In the genomic region with DNA sequence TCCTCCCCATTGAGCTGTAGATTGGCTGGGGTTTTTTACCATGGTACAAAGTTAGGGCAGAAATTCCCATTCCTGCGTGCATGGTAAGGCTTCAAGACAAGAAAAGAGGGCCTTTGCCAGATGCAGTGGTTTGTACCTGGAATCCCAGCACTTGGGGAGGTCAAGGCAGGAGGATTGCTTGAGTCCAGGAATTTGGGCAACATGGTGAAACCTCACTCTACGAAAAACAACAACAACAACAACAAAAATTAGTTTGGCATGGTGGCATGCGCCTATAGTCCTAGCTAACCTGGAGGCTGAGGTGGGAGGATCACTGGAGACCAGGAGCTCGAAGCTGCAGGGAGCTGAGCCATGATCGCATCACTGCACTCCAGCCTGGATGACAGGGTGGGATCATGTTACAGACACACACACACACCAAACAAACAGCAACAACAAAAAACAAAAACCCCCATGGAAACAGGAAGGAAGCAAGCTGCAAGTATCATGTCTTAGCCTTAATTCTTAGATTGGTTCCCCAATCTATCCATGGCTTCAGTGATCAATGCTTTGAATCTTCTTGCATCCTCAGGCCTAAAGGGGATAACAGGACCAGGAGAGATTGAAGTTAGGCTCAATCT, we compare ENCODE assay signal across 1 cellular context.
TF ChIP-seq lines count a peak whose summit lies in the region.

No MANE protein-coding gene starts in this region.

TF ChIP-seq in HEK293, 187 proteins besides CTCF, POLR2A, EP300 and RAD21 (continued from another document and continues in another):
- TF ChIP-seq, protein P1, sequence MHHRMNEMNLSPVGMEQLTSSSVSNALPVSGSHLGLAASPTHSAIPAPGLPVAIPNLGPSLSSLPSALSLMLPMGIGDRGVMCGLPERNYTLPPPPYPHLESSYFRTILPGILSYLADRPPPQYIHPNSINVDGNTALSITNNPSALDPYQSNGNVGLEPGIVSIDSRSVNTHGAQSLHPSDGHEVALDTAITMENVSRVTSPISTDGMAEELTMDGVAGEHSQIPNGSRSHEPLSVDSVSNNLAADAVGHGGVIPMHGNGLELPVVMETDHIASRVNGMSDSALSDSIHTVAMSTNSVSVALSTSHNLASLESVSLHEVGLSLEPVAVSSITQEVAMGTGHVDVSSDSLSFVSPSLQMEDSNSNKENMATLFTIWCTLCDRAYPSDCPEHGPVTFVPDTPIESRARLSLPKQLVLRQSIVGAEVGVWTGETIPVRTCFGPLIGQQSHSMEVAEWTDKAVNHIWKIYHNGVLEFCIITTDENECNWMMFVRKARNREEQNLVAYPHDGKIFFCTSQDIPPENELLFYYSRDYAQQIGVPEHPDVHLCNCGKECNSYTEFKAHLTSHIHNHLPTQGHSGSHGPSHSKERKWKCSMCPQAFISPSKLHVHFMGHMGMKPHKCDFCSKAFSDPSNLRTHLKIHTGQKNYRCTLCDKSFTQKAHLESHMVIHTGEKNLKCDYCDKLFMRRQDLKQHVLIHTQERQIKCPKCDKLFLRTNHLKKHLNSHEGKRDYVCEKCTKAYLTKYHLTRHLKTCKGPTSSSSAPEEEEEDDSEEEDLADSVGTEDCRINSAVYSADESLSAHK (tag by site-specific recombination; IDR thresholded peaks at IDR 0.05): no peak
- TF ChIP-seq ZEB2 (tag by site-specific recombination; IDR thresholded peaks at IDR 0.05) (0 out of 2 replicates have a peak, but pooled peaks have one; percentile 19), ZNF600 (tag by site-specific recombination; IDR thresholded peaks at IDR 0.05) (peak; percentile 32), ZNF23 (tag by site-specific recombination; IDR thresholded peaks at IDR 0.05; ENCODE audit: borderline replicate concordance) (no peak), IKZF3 (tag by site-specific recombination; IDR thresholded peaks at IDR 0.05) (no peak), ZNF501 (tag by site-specific recombination; IDR thresholded peaks at IDR 0.05) (no peak), KLF7 (tag by site-specific recombination; IDR thresholded peaks at IDR 0.05; ENCODE audit: borderline replicate concordance) (no peak), BCL11A (tag by site-specific recombination; IDR thresholded peaks at IDR 0.05; ENCODE audit: low read depth) (no peak), ZFP41 (tag by site-specific recombination; IDR thresholded peaks at IDR 0.05; ENCODE audit: borderline replicate concordance) (no peak), ZNF776 (tag by site-specific recombination; IDR thresholded peaks at IDR 0.05; ENCODE audit: borderline replicate concordance) (no peak), ZBTB11 (tag by site-specific recombination; conservative IDR thresholded peaks at IDR 0.05; ENCODE audit: low read depth) (no peak), ZNF335 (tag by site-specific recombination; conservative IDR thresholded peaks at IDR 0.05) (0 out of 2 replicates have a peak, but pooled peaks have one; percentile 15), ZNF394 (tag by site-specific recombination; IDR thresholded peaks at IDR 0.05; ENCODE audit: borderline replicate concordance) (no peak), ZFP69B (tag by site-specific recombination; IDR thresholded peaks at IDR 0.05) (peak; percentile 55; the same call in 1 of the 2 replicates), YY1 (tag by site-specific recombination; IDR thresholded peaks at IDR 0.05) (no peak), ZBTB1 (tag by site-specific recombination; IDR thresholded peaks at IDR 0.05) (no peak), ZNF785 (tag by site-specific recombination; IDR thresholded peaks at IDR 0.05) (no peak), ZNF114 (tag by site-specific recombination; IDR thresholded peaks at IDR 0.05) (no peak), ELK4 (IDR thresholded peaks at IDR 0.05; ENCODE audit: borderline replicate concordance, low read depth, low read length) (no peak), REPIN1 (tag by site-specific recombination; IDR thresholded peaks at IDR 0.05; ENCODE audit: low read depth) (0 out of 2 replicates have a peak, but pooled peaks have one; percentile 21), ZBTB7A (tag by site-specific recombination; IDR thresholded peaks at IDR 0.05; ENCODE audit: low read depth) (no peak), GFI1B (tag by site-specific recombination; IDR thresholded peaks at IDR 0.05) (no peak), ZNF16 (tag by site-specific recombination; IDR thresholded peaks at IDR 0.05; ENCODE audit: low read depth) (no peak), HOXA7 (CRISPR knock-in tag; IDR thresholded peaks at IDR 0.05; ENCODE audit: borderline replicate concordance) (no peak), ZNF544 (tag by site-specific recombination; IDR thresholded peaks at IDR 0.05) (no peak), OVOL3 (tag by site-specific recombination; IDR thresholded peaks at IDR 0.05) (no peak), ZNF354C (tag by site-specific recombination; IDR thresholded peaks at IDR 0.05; ENCODE audit: borderline replicate concordance, low read depth) (no peak), ZNF76 (tag by site-specific recombination; IDR thresholded peaks at IDR 0.05; ENCODE audit: borderline replicate concordance, low read depth) (no peak), ZNF610 (tag by site-specific recombination; IDR thresholded peaks at IDR 0.05; ENCODE audit: borderline replicate concordance) (no peak), ZNF621 (tag by site-specific recombination; IDR thresholded peaks at IDR 0.05) (no peak), ZNF660 (tag by site-specific recombination; IDR thresholded peaks at IDR 0.05) (no peak), EGR2 (tag by site-specific recombination; IDR thresholded peaks at IDR 0.05; ENCODE audit: low read depth) (no peak), ZNF626 (tag by site-specific recombination; IDR thresholded peaks at IDR 0.05) (no peak), ZNF18 (tag by site-specific recombination; IDR thresholded peaks at IDR 0.05) (no peak), BCL6B (tag by site-specific recombination; IDR thresholded peaks at IDR 0.05) (no peak), MEIS1 (CRISPR knock-in tag; IDR thresholded peaks at IDR 0.05; ENCODE audit: borderline replicate concordance) (no peak), MYNN (tag by site-specific recombination; IDR thresholded peaks at IDR 0.05; ENCODE audit: borderline replicate concordance) (no peak), ZNF48 (tag by site-specific recombination; IDR thresholded peaks at IDR 0.05) (no peak), ZNF138 (tag by site-specific recombination; IDR thresholded peaks at IDR 0.05; ENCODE audit: borderline replicate concordance) (no peak), ZNF404 (tag by site-specific recombination; IDR thresholded peaks at IDR 0.05) (no peak), SCRT2 (tag by site-specific recombination; IDR thresholded peaks at IDR 0.05) (no peak), SP3 (tag by site-specific recombination; IDR thresholded peaks at IDR 0.05) (no peak)
- TF ChIP-seq, protein P2, sequence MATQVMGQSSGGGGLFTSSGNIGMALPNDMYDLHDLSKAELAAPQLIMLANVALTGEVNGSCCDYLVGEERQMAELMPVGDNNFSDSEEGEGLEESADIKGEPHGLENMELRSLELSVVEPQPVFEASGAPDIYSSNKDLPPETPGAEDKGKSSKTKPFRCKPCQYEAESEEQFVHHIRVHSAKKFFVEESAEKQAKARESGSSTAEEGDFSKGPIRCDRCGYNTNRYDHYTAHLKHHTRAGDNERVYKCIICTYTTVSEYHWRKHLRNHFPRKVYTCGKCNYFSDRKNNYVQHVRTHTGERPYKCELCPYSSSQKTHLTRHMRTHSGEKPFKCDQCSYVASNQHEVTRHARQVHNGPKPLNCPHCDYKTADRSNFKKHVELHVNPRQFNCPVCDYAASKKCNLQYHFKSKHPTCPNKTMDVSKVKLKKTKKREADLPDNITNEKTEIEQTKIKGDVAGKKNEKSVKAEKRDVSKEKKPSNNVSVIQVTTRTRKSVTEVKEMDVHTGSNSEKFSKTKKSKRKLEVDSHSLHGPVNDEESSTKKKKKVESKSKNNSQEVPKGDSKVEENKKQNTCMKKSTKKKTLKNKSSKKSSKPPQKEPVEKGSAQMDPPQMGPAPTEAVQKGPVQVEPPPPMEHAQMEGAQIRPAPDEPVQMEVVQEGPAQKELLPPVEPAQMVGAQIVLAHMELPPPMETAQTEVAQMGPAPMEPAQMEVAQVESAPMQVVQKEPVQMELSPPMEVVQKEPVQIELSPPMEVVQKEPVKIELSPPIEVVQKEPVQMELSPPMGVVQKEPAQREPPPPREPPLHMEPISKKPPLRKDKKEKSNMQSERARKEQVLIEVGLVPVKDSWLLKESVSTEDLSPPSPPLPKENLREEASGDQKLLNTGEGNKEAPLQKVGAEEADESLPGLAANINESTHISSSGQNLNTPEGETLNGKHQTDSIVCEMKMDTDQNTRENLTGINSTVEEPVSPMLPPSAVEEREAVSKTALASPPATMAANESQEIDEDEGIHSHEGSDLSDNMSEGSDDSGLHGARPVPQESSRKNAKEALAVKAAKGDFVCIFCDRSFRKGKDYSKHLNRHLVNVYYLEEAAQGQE (tag by site-specific recombination; IDR thresholded peaks at IDR 0.05): no peak
- TF ChIP-seq, protein P3, sequence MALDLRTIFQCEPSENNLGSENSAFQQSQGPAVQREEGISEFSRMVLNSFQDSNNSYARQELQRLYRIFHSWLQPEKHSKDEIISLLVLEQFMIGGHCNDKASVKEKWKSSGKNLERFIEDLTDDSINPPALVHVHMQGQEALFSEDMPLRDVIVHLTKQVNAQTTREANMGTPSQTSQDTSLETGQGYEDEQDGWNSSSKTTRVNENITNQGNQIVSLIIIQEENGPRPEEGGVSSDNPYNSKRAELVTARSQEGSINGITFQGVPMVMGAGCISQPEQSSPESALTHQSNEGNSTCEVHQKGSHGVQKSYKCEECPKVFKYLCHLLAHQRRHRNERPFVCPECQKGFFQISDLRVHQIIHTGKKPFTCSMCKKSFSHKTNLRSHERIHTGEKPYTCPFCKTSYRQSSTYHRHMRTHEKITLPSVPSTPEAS (tag by site-specific recombination; IDR thresholded peaks at IDR 0.05): peak; percentile 77
- TF ChIP-seq, protein P4, sequence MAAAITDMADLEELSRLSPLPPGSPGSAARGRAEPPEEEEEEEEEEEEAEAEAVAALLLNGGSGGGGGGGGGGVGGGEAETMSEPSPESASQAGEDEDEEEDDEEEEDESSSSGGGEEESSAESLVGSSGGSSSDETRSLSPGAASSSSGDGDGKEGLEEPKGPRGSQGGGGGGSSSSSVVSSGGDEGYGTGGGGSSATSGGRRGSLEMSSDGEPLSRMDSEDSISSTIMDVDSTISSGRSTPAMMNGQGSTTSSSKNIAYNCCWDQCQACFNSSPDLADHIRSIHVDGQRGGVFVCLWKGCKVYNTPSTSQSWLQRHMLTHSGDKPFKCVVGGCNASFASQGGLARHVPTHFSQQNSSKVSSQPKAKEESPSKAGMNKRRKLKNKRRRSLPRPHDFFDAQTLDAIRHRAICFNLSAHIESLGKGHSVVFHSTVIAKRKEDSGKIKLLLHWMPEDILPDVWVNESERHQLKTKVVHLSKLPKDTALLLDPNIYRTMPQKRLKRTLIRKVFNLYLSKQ (tag by site-specific recombination; IDR thresholded peaks at IDR 0.05; ENCODE audit: borderline replicate concordance): no peak
